In genomic region chr3:141915016-141915415, GRCh38 we compare ENCODE assay signal across 20 cellular contexts.
"Had no signal": no experiment of that assay in that cellular context is flagged by ENCODE, and none has a peak within 500 bp of the region (broad histone marks: within the 10 kb centered on the region; RNA-seq: fewer than 3 reads in every experiment).

No MANE protein-coding gene starts in this region.

- H3K27me3 ChIP-seq: breast epithelium, esophagus muscularis mucosa, hepatocyte, tibial artery had no signal

- DNase-seq: activated B cell treated with CpG ODN at 0.5 μM for 24 hours; activated CD4-positive, alpha-beta memory T cell treated with anti-CD3 and anti-CD28 coated beads, Interleukin-2, amount 10 ng/mL, durations not matched to agents 7 days and 5 days; activated CD4-positive, alpha-beta T cell treated with anti-CD3 and anti-CD28 coated beads for 4 hours; activated CD8-positive, alpha-beta memory T cell treated with anti-CD3 and anti-CD28 coated beads, Interleukin-2, amount 10 ng/mL, durations not matched to agents 7 days and 5 days; amygdala; cortex of kidney; effector CD8-positive, alpha-beta T cell; psoas muscle; right cardiac atrium; stimulated activated CD4-positive, alpha-beta T cell treated with anti-CD3 and anti-CD28 coated beads, Interleukin-2, amount 100 ng/mL, for 24 hours; stimulated activated naive CD4-positive, alpha-beta T cell treated with Interleukin-2 at 50 U/mL for 16 hours; SW 1271; T-helper 2 cell; tibial artery had no signal

- H3K4me1 ChIP-seq: breast epithelium, esophagus muscularis mucosa, psoas muscle, tibial artery had no signal

- H3K36me3 ChIP-seq: breast epithelium had no signal

- H3K4me3 Mint-ChIP-seq: activated B cell treated with CpG ODN at 0.5 μM for 24 hours; activated CD4-positive, alpha-beta memory T cell treated with anti-CD3 and anti-CD28 coated beads, Interleukin-2, amount 10 ng/mL, durations not matched to agents 7 days and 5 days; activated CD8-positive, alpha-beta memory T cell treated with anti-CD3 and anti-CD28 coated beads, Interleukin-2, amount 10 ng/mL, durations not matched to agents 7 days and 5 days; activated naive CD8-positive, alpha-beta T cell; neural crest cell had no signal

- H3K4me1 Mint-ChIP-seq: activated B cell treated with CpG ODN at 0.5 μM for 24 hours had no signal

- H3K27ac Mint-ChIP-seq: activated B cell treated with CpG ODN at 0.5 μM for 24 hours; activated CD4-positive, alpha-beta memory T cell treated with anti-CD3 and anti-CD28 coated beads, Interleukin-2, amount 10 ng/mL, durations not matched to agents 7 days and 5 days; activated CD8-positive, alpha-beta memory T cell treated with anti-CD3 and anti-CD28 coated beads, Interleukin-2, amount 10 ng/mL, durations not matched to agents 7 days and 5 days; activated naive CD8-positive, alpha-beta T cell had no signal

- ATAC-seq: activated CD8-positive, alpha-beta memory T cell treated with anti-CD3 and anti-CD28 coated beads, Interleukin-2, amount 10 ng/mL, durations not matched to agents 7 days and 5 days; psoas muscle; right cardiac atrium had no signal

- H3K27ac ChIP-seq: breast epithelium, esophagus muscularis mucosa, hepatocyte, psoas muscle, tibial artery had no signal

- H3K4me3 ChIP-seq: breast epithelium, esophagus muscularis mucosa, hepatocyte, lung, psoas muscle, tibial artery had no signal

- H3K27me3 Mint-ChIP-seq: activated B cell treated with CpG ODN at 0.5 μM for 24 hours; activated CD4-positive, alpha-beta memory T cell treated with anti-CD3 and anti-CD28 coated beads, Interleukin-2, amount 10 ng/mL, durations not matched to agents 7 days and 5 days; activated CD8-positive, alpha-beta memory T cell treated with anti-CD3 and anti-CD28 coated beads, Interleukin-2, amount 10 ng/mL, durations not matched to agents 7 days and 5 days; activated naive CD8-positive, alpha-beta T cell had no signal

- H3K9me3 ChIP-seq: breast epithelium, esophagus muscularis mucosa, psoas muscle, tibial artery had no signal
